Comparison of ENCODE assay signal across 24 cellular contexts in the genomic region with DNA sequence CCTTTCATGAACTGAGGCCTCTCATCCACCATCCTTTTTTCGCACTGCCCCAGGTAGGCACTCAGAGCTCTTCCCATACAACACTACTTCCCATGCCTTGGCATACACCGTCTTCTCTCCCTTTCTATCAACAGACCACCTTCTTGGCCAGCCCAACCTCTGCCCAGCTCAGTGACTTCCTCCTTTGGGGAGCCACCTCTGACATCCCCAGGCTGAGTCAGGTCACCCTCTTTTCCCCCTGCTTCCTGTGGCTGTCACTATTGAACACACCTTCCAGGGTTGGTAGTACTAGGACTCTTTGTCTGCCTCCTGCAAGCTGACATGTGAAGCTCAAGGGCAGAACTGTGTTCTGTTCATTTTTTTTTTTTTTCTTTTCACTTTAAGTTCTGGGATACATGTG.
DNase-seq lines count a peak whose midpoint lies in the region; ATAC-seq, FAIRE-seq and TF ChIP-seq lines count a peak whose summit lies in the region.
"Had no signal": no experiment of that assay in that cellular context is flagged by ENCODE, and none has a peak within 500 bp of the region (broad histone marks: within the 10 kb centered on the region; RNA-seq: fewer than 3 reads in every experiment).

No MANE protein-coding gene starts in this region.

- no peaks in the 10 kb centered on the region for H3K4me1 Mint-ChIP-seq in activated naive CD8-positive, alpha-beta T cell treated with anti-CD3 and anti-CD28 coated beads for 36 hours
- H3K4me1 Mint-ChIP-seq: B cell had no signal

- H3K27ac ChIP-seq in IMR-90 (ENCODE audit: insufficient read depth, low read length) (no peak overlapping the region), RWPE2 (ENCODE audit: poor library complexity, severe bottlenecking) (peak overlapping the region; percentile 67), esophagus (ENCODE audit: low read depth in 2 of 2, low read length in 1 of 2) (peak overlapping the region; percentile 69 to 82), esophagus squamous epithelium (peak overlapping the region; percentile 40 to 83 (median 68))
- H3K27ac ChIP-seq: 22Rv1; A549; BLaER1 treated with 17β-estradiol and CSF1 and Interleukin-3, amounts not matched to agents 10 nM and 100 nM; C4-2B had no signal

- no peak overlapping the region for H2AFZ ChIP-seq in IMR-90 (replicated peaks; ENCODE audit: low read length, poor library complexity)

- no peak for TF ChIP-seq POLR2A in IMR-90 (IDR thresholded peaks at IDR 0.05; ENCODE audit: low read depth, low read length)
- TF ChIP-seq POLR2A in esophagus squamous epithelium (IDR thresholded peaks at IDR 0.05) = no peak
- TF ChIP-seq POLR2A in GM12891 (IDR thresholded peaks at IDR 0.05; ENCODE audit: low read depth, low read length) = no peak

- H3K27me3 ChIP-seq in IMR-90 (ENCODE audit: control insufficient read depth, insufficient read depth, low read length) (no peaks in the 10 kb centered on the region), RWPE2 (ENCODE audit: insufficient read depth, poor library complexity, severe bottlenecking) (no peaks in the 10 kb centered on the region), esophagus (ENCODE audit: control insufficient read depth in 1 of 2, insufficient read depth in 2 of 2, low read length in 2 of 2) (no peaks in the 10 kb centered on the region), esophagus squamous epithelium (no peaks in the 10 kb centered on the region)
- H3K27me3 ChIP-seq: BLaER1 treated with 17β-estradiol and CSF1 and Interleukin-3, amounts not matched to agents 10 nM and 100 nM had no signal

- H3K36me3 Mint-ChIP-seq in activated naive CD8-positive, alpha-beta T cell treated with anti-CD3 and anti-CD28 coated beads for 36 hours = no peaks in the 10 kb centered on the region
- H3K36me3 Mint-ChIP-seq: CD8-positive, alpha-beta T cell had no signal

- no peak overlapping the region for H3K4ac ChIP-seq in IMR-90 (ENCODE audit: low read depth, low read length)

- no peak overlapping the region for H2AK9ac ChIP-seq in IMR-90 (replicated peaks; ENCODE audit: low read depth, low read length, poor library complexity)

- peaks cover 21% of the 10 kb centered on the region for H3K9me1 ChIP-seq in IMR-90 (ENCODE audit: insufficient read depth, low read length)

- H3K9me3 Mint-ChIP-seq in activated naive CD8-positive, alpha-beta T cell treated with anti-CD3 and anti-CD28 coated beads for 36 hours = no peaks in the 10 kb centered on the region
- H3K9me3 Mint-ChIP-seq: CD4-positive, alpha-beta T cell; CD8-positive, alpha-beta T cell had no signal

- H2AK5ac ChIP-seq in IMR-90 (ENCODE audit: low read depth, low read length) = peak overlapping the region; percentile 5

- TF ChIP-seq RAD21 in IMR-90 (IDR thresholded peaks at IDR 0.05; ENCODE audit: low read length) = no peak

- H3K79me1 ChIP-seq in IMR-90 (ENCODE audit: low read depth in 1 of 2, low read length in 2 of 2) = 0 out of 4 replicates have a peak, but pooled peaks cover 0 to 5% of the 10 kb centered on the region in 2 experiments

- H4K5ac ChIP-seq in IMR-90 (ENCODE audit: low read depth, low read length) = no peak overlapping the region

- no TSS peak for BruUV-seq in IMR-90 (replicated peaks; lab: Mats Ljungman, UMichigan)

- DNase-seq in IMR-90 = no peak
- DNase-seq in RWPE2 (ENCODE audit: low spot score) = no peak
- DNase-seq in esophagus squamous epithelium (lab: John Stamatoyannopoulos, UW) = no peak
- DNase-seq in GM12891 (ENCODE audit: insufficient read length, low spot score) = no peak
- DNase-seq in stimulated activated CD4-positive, alpha-beta T cell treated with anti-CD3 and anti-CD28 coated beads, Interleukin-15, amount 100 ng/mL, for 24 hours = no peak
- DNase-seq in anterior cingulate cortex (lab: John Stamatoyannopoulos, UW) = no peak
- no peak for DNase-seq in activated naive CD8-positive, alpha-beta T cell treated with anti-CD3 and anti-CD28 coated beads for 36 hours
- DNase-seq: AML-193; Caco-2; Calu3; CD4-positive, alpha-beta T cell; CD8-positive, alpha-beta T cell; DMS79 treated with DMSO at 0.1 percent for 48 hours; GF-D8 had no signal

- H3K9me3 ChIP-seq in IMR-90 (ENCODE audit: control insufficient read depth, insufficient read depth, low read length) (no peaks in the 10 kb centered on the region), RWPE2 (ENCODE audit: severe bottlenecking) (no peaks in the 10 kb centered on the region), esophagus (ENCODE audit: control insufficient read depth in 2 of 2, insufficient read depth in 1 of 2, low read depth in 1 of 2, low read length in 1 of 2) (no peaks in the 10 kb centered on the region), esophagus squamous epithelium (no peaks in the 10 kb centered on the region)
- H3K9me3 ChIP-seq: A549, Caco-2 had no signal

- no peak overlapping the region for H2BK5ac ChIP-seq in IMR-90 (ENCODE audit: low read depth, low read length, poor library complexity, severe bottlenecking)

- no peak overlapping the region for H3K18ac ChIP-seq in IMR-90 (ENCODE audit: low read depth, low read length)

- TF ChIP-seq CTCF in IMR-90 (conservative IDR thresholded peaks at IDR 0.05; ENCODE audit: low read depth, low read length) (no peak), RWPE2 (IDR thresholded peaks at IDR 0.05; ENCODE audit: poor library complexity, severe bottlenecking) (no peak), esophagus squamous epithelium (IDR thresholded peaks at IDR 0.05) (no peak)

- intact Hi-C loops in IMR-90 (cut with micrococcal nuclease) (no loop called here), esophagus squamous epithelium (cut with DNase I) (no loop called here)

- H4K8ac ChIP-seq in IMR-90 (ENCODE audit: low read depth in 2 of 2, low read length in 2 of 2) = no peak overlapping the region

- no peak overlapping the region; the same call in 1 of the 2 replicates for H3K14ac ChIP-seq in IMR-90 (replicated peaks; ENCODE audit: low read depth, low read length)

- no peak overlapping the region for H3K9ac ChIP-seq in IMR-90 (ENCODE audit: low read depth, low read length)
- H3K9ac ChIP-seq: BLaER1 treated with 17β-estradiol and CSF1 and Interleukin-3, amounts not matched to agents 10 nM and 100 nM had no signal

- no peak overlapping the region for H2BK15ac ChIP-seq in IMR-90 (ENCODE audit: low read depth, low read length)

- in situ Hi-C loops in IMR-90 (cut with MboI; ENCODE audit: low sequenced_read_pairs) = no loop called here

- no peak overlapping the region for H3K23ac ChIP-seq in IMR-90 (ENCODE audit: low read depth, low read length)

- H3K27ac Mint-ChIP-seq in activated naive CD8-positive, alpha-beta T cell treated with anti-CD3 and anti-CD28 coated beads for 36 hours = no peak overlapping the region
- H3K27ac Mint-ChIP-seq: B cell; CD4-positive, alpha-beta T cell; CD8-positive, alpha-beta T cell had no signal

- H4K91ac ChIP-seq in IMR-90 (ENCODE audit: insufficient read depth, low read depth, low read length) = no peak overlapping the region

- peaks cover 16% of the 10 kb centered on the region for H3K27me3 Mint-ChIP-seq in activated naive CD8-positive, alpha-beta T cell treated with anti-CD3 and anti-CD28 coated beads for 36 hours

- ATAC-seq in IMR-90 (ENCODE audit: low read depth) (no peak), RWPE2 (ENCODE audit: low read depth) (no peak)
- ATAC-seq: A549; CD8-positive, alpha-beta T cell had no signal

- H3K56ac ChIP-seq in IMR-90 (ENCODE audit: extremely low read depth, insufficient read depth, low read length) = no peak overlapping the region

- H3K4me3 Mint-ChIP-seq in activated naive CD8-positive, alpha-beta T cell treated with anti-CD3 and anti-CD28 coated beads for 36 hours = no peak overlapping the region
- H3K4me3 Mint-ChIP-seq: B cell; CD4-positive, alpha-beta T cell; CD8-positive, alpha-beta T cell had no signal

- peak overlapping the region; percentile 4; the same call in 1 of the 2 replicates for H2BK120ac ChIP-seq in IMR-90 (ENCODE audit: low read depth, low read length)

- POLR2A ChIA-PET in IMR-90 (lab: Charles Lee; ENCODE audit: unreplicated experiment) = no interaction called here

- WGBS in IMR-90 (ENCODE audit: extremely low coverage in 2 of 2, insufficient read length in 1 of 2), 2 experiments = 100% methylated on average over 2 of the region's 2 CpGs; no CpG with 5 or more reads in 1 of the 2 experiments
- WGBS in esophagus, 2 donors = 92 to 95% methylated on average over 2 of the region's 2 CpGs
- 88 to 97% methylated on average over 2 of the region's 2 CpGs for WGBS in esophagus squamous epithelium, 2 donors

- no peak overlapping the region for H2BK20ac ChIP-seq in IMR-90 (ENCODE audit: low read depth, low read length)

- CTCF ChIA-PET in IMR-90 (lab: Yijun Ruan, JAX) = no interaction called here

- no peak overlapping the region for H3K4me2 ChIP-seq in IMR-90 (ENCODE audit: low read depth, low read length)
- H3K4me2 ChIP-seq: A549; BLaER1 treated with 17β-estradiol and CSF1 and Interleukin-3, amounts not matched to agents 10 nM and 100 nM had no signal

- H3K4me1 ChIP-seq in IMR-90 (ENCODE audit: control insufficient read depth, insufficient read depth, low read length) = peaks cover 13% of the 10 kb centered on the region
- peaks cover 31% of the 10 kb centered on the region for H3K4me1 ChIP-seq in RWPE2 (ENCODE audit: insufficient read depth, poor library complexity, severe bottlenecking)
- H3K4me1 ChIP-seq in esophagus (ENCODE audit: control insufficient read depth in 2 of 2, insufficient read depth in 2 of 2, low read length in 1 of 2) = peaks cover 0 to 5% of the 10 kb centered on the region in 2 donors
- peaks cover 0 to 39% (median 0%) of the 10 kb centered on the region in 3 donors for H3K4me1 ChIP-seq in esophagus squamous epithelium
- H3K4me1 ChIP-seq: A549, Caco-2 had no signal

- dilution Hi-C loops in IMR-90 (cut with HindIII; ENCODE audit: low sequenced_read_pairs, unreplicated experiment) = no loop called here

- H3K36me3 ChIP-seq in IMR-90 (ENCODE audit: control insufficient read depth, insufficient read depth, low read length) = no peaks in the 10 kb centered on the region
- H3K36me3 ChIP-seq in RWPE2 (ENCODE audit: low read depth) = no peaks in the 10 kb centered on the region
- no peaks in the 10 kb centered on the region for H3K36me3 ChIP-seq in esophagus (ENCODE audit: control insufficient read depth in 2 of 2, insufficient read depth in 2 of 2, low read length in 1 of 2)
- no peaks in the 10 kb centered on the region for H3K36me3 ChIP-seq in esophagus squamous epithelium
- H3K36me3 ChIP-seq: BLaER1 treated with 17β-estradiol and CSF1 and Interleukin-3, amounts not matched to agents 10 nM and 100 nM had no signal

- no peaks in the 10 kb centered on the region for H4K20me1 ChIP-seq in IMR-90 (ENCODE audit: insufficient read depth, low read length)
- H4K20me1 ChIP-seq: BLaER1 treated with 17β-estradiol and CSF1 and Interleukin-3, amounts not matched to agents 10 nM and 100 nM had no signal

- no peak overlapping the region for H3K4me3 ChIP-seq in IMR-90 (ENCODE audit: insufficient read depth, low read depth, low read length)
- H3K4me3 ChIP-seq in RWPE2 (ENCODE audit: severe bottlenecking) = no peak overlapping the region
- H3K4me3 ChIP-seq in esophagus (ENCODE audit: low read depth in 1 of 2, low read length in 2 of 2) = no peak overlapping the region
- H3K4me3 ChIP-seq in esophagus squamous epithelium = no peak overlapping the region
- H3K4me3 ChIP-seq: A549; BLaER1 treated with 17β-estradiol and CSF1 and Interleukin-3, amounts not matched to agents 10 nM and 100 nM had no signal

- no peak for FAIRE-seq in GM12891 (lab: Jason Lieb, UNC)
- FAIRE-seq: A549, D721Med, G401.6, GM12892, GM18507 had no signal

TF ChIP-seq in GM12891, 5 proteins besides CTCF, POLR2A, EP300 and RAD21 (continues in another document):
- no peak for TF ChIP-seq POU2F2 (IDR thresholded peaks at IDR 0.05; ENCODE audit: low read depth, low read length)
